In the genomic region with DNA sequence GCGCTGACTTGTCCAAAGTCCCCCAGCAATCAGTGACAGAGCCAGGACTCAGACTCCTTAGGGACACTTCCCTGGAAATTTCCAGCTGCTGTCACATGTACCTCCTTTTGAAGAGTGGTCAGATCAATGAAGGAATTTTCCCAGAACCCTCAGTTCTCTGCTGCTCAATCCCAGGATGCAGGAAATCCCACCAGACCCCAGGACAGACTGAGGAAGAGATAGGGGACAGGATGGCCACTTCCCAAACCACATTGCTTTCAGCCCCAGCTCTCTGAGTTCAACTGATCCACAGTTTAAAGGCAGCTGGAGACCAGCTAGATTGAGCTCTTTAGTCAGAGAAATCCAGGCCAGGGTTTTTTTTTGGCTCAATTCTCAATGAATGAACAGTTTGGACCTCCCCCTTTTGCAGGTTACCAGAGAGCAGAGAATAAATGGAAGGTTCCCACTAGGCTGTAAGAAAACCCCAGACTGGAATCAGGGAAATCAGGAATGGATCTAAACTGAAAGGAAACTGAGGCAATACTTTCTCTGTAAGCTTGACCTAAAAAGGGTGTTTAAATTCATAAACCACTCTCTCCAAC, we compare ENCODE assay signal across 8 cellular contexts. TPM values are rescaled to one million over a fixed set of nuclear protein-coding genes. Genes with fewer than 3 reads are reported as not detected.
A peak's percentile ranks its signal among the peaks of the same experiment; 100 is the strongest.
DNase-seq lines count a peak whose midpoint lies in the region; ATAC-seq and TF ChIP-seq lines count a peak whose summit lies in the region.

No MANE protein-coding gene starts in this region.

- POLR2A ChIA-PET in RWPE1 (lab: Yijun Ruan, JAX; ENCODE audit: low non-redundant PET) = no interaction called here

- H3K79me2 ChIP-seq in fibroblast of lung (ENCODE audit: control insufficient read depth, insufficient read depth, low read length) = no peaks in the 10 kb centered on the region

- no peak overlapping the region for H2AFZ ChIP-seq in fibroblast of lung (ENCODE audit: low read length)

- no peak overlapping the region for H3K9ac ChIP-seq in fibroblast of lung (ENCODE audit: insufficient read depth, low read length)

- H3K27me3 ChIP-seq in fibroblast of lung (ENCODE audit: control insufficient read depth, insufficient read depth, low read length) = peaks cover 44% of the 10 kb centered on the region

- H3K9me3 ChIP-seq in fibroblast of lung (ENCODE audit: control insufficient read depth, insufficient read depth, low read depth, low read length) = no peaks in the 10 kb centered on the region

- no peaks in the 10 kb centered on the region for H3K36me3 ChIP-seq in fibroblast of lung (ENCODE audit: control insufficient read depth, insufficient read depth, low read length)

- peaks cover 35% of the 10 kb centered on the region for H3K27me3 Mint-ChIP-seq in progenitor cell of endocrine pancreas

- H3K4me3 ChIP-seq in Jurkat, Clone E6-1 (ENCODE audit: low read length) = no peak overlapping the region
- H3K4me3 ChIP-seq in fibroblast of lung (replicated peaks in 1 of 4; ENCODE audit: control extremely low read depth in 1 of 4, insufficient read depth in 1 of 4, low read depth in 3 of 4, low read length in 4 of 4) = no peak overlapping the region

- H4K20me1 ChIP-seq in fibroblast of lung (ENCODE audit: control insufficient read depth, extremely low read depth, insufficient read depth, low read length) = no peaks in the 10 kb centered on the region

- H3K36me3 Mint-ChIP-seq in progenitor cell of endocrine pancreas (ENCODE audit: insufficient read depth) = no peaks in the 10 kb centered on the region

- no peaks in the 10 kb centered on the region for H3K4me1 ChIP-seq in fibroblast of lung (ENCODE audit: control insufficient read depth, extremely low read depth, insufficient read depth, low read length)

- no peak overlapping the region for H3K4me2 ChIP-seq in fibroblast of lung (ENCODE audit: extremely low read depth, insufficient read depth, low read length)

- ATAC-seq in GM19023 (IDR thresholded peaks at IDR 0.05; ENCODE audit: unreplicated experiment) (no peak), HG03175 (IDR thresholded peaks at IDR 0.05; ENCODE audit: unreplicated experiment) (no peak), HG03342 (IDR thresholded peaks at IDR 0.05; ENCODE audit: unreplicated experiment) (no peak)

- no peak overlapping the region for H3K27ac Mint-ChIP-seq in progenitor cell of endocrine pancreas

- peak overlapping the region; percentile 33 for H3K4me3 Mint-ChIP-seq in progenitor cell of endocrine pancreas (ENCODE audit: low read depth)

- peaks cover 5% of the 10 kb centered on the region for H3K4me1 Mint-ChIP-seq in progenitor cell of endocrine pancreas (ENCODE audit: low read depth)

- CTCF ChIA-PET in RWPE1 (lab: Yijun Ruan, JAX) = interaction anchor here (0.7 to 1.1 kb wide), 2 partner anchors 92 to 676 kb away, joined by 3 read pairs; no protein-coding TSS in a partner anchor

- TF ChIP-seq CTCF in RWPE1 (conservative IDR thresholded peaks at IDR 0.05; ENCODE audit: low read depth) (no peak), fibroblast of lung (conservative IDR thresholded peaks at IDR 0.05 in 1 of 2, IDR thresholded peaks at IDR 0.05 in 1 of 2; ENCODE audit: low read depth in 1 of 2, low read length in 2 of 2) (no peak), progenitor cell of endocrine pancreas (IDR thresholded peaks at IDR 0.05; ENCODE audit: unreplicated experiment) (no peak)

- no peaks in the 10 kb centered on the region for H3K9me3 Mint-ChIP-seq in progenitor cell of endocrine pancreas (ENCODE audit: low read depth)

- DNase-seq in DMS53 treated with DMSO at 0.1 percent for 48 hours (lab: John Stamatoyannopoulos, UW; ENCODE audit: unreplicated experiment) = peak; percentile 52
- peak; percentile 65 for DNase-seq in Jurkat, Clone E6-1 (ENCODE audit: low read depth, low spot score)
- peak; percentile 56 for DNase-seq in RWPE1 (ENCODE audit: low spot score)
- DNase-seq in fibroblast of lung (ENCODE audit: low read depth in 2 of 2) = peak; percentile 62 to 70
- no peak for DNase-seq in progenitor cell of endocrine pancreas (ENCODE audit: low spot score, unreplicated experiment)

- no peak overlapping the region for H3K27ac ChIP-seq in RWPE1
- H3K27ac ChIP-seq in fibroblast of lung (ENCODE audit: insufficient read depth, low read length) = no peak overlapping the region

RNA-seq across cellular contexts. Expression of gene CYP1A1, which starts 1.5 kb away (rescaled TPM):
- polyA plus RNA-seq in Jurkat, Clone E6-1 (2012; ENCODE audit: insufficient read depth, insufficient read length) = 0.96 TPM
- total RNA-seq in fibroblast of lung (under 0.01 TPM in 1 of 2 replicates, not detected in the other), progenitor cell of endocrine pancreas (1.5 and 2.8 TPM in 2 replicates)
- polyA plus RNA-seq in fibroblast of lung = 0.02 TPM in 1 of 2 replicates, not detected in the other
- polyA plus RNA-seq in fibroblast of lung (2012) = 0.06 TPM in 1 of 2 replicates, not detected in the other
- not detected in 2 replicates for polyA minus RNA-seq in fibroblast of lung (ENCODE audit: low replicate concordance)

RNA-seq across cellular contexts. Expression of gene CYP1A2, which starts 24.8 kb away (rescaled TPM):
- not detected for polyA plus RNA-seq in Jurkat, Clone E6-1 (2012; ENCODE audit: insufficient read depth, insufficient read length)
- not detected in 2 replicates for total RNA-seq in fibroblast of lung
- polyA plus RNA-seq in fibroblast of lung = not detected in 2 replicates
- not detected in 2 replicates for polyA plus RNA-seq in fibroblast of lung (2012)
- not detected in 2 replicates for polyA minus RNA-seq in fibroblast of lung (ENCODE audit: low replicate concordance)
- total RNA-seq in progenitor cell of endocrine pancreas = not detected in 2 replicates

RNA-seq across cellular contexts. Expression of gene EDC3, which starts 28.0 kb away (rescaled TPM):
- polyA plus RNA-seq in Jurkat, Clone E6-1 (2012; ENCODE audit: insufficient read depth, insufficient read length) = 55.8 TPM
- total RNA-seq in fibroblast of lung = 8.2 and 8.9 TPM in 2 replicates
- 25.8 and 34.4 TPM in 2 replicates for polyA plus RNA-seq in fibroblast of lung
- 19.0 and 25.7 TPM in 2 replicates for polyA plus RNA-seq in fibroblast of lung (2012)
- polyA minus RNA-seq in fibroblast of lung (ENCODE audit: low replicate concordance) = 57.0 and 61.6 TPM in 2 replicates
- 61.6 and 62.6 TPM in 2 replicates for total RNA-seq in progenitor cell of endocrine pancreas

RNA-seq across cellular contexts. Expression of gene CSK, which starts 58.0 kb away (rescaled TPM):
- polyA plus RNA-seq in Jurkat, Clone E6-1 (2012; ENCODE audit: insufficient read depth, insufficient read length) = 222 TPM
- total RNA-seq in fibroblast of lung (16.2 and 22.0 TPM in 2 replicates), progenitor cell of endocrine pancreas (70.9 and 72.4 TPM in 2 replicates)
- 21.5 and 28.2 TPM in 2 replicates for polyA plus RNA-seq in fibroblast of lung
- polyA plus RNA-seq in fibroblast of lung (2012) = 38.7 and 47.7 TPM in 2 replicates
- polyA minus RNA-seq in fibroblast of lung (ENCODE audit: low replicate concordance) = 61.0 and 91.1 TPM in 2 replicates
